Comparison of ENCODE assay signal across 6 cellular contexts in the genomic region with DNA sequence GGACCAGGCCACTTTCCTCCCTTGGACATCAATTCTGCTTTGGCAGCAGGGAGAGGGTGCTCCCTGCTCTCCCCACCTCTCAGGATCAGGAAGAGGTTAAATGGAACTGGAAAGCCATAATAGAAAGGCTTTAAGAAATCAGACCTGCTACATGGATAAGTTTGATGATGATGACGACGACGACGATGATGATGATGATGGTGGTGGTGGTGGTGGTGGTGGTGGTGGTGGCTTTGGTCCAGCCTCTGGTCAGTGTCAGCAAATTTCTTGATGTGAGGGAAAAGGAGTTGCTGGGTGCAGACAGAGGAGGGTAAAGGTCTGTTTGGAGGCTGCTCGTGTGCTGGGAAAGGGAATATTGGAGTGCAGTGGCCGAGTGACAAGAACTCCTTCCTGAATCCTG. TPM values are rescaled to one million over a fixed set of nuclear protein-coding genes. Genes with fewer than 3 reads are reported as not detected.
"Had no signal": no experiment of that assay in that cellular context is flagged by ENCODE, and none has a peak within 500 bp of the region (broad histone marks: within the 10 kb centered on the region; RNA-seq: fewer than 3 reads in every experiment).

No MANE protein-coding gene starts in this region.

- H2AFZ ChIP-seq: GM23338 had no signal

- H3K4me3 Mint-ChIP-seq: GM23338 had no signal

- H3K9me3 ChIP-seq: HAP-1 had no signal

- H3K4me2 ChIP-seq: GM23338 had no signal

- H3K27ac Mint-ChIP-seq: GM23338, IgD-negative memory B cell had no signal

- H3K36me3 ChIP-seq: HAP-1 had no signal

- ATAC-seq: GM23338, HCT116 had no signal

- H3K36me3 Mint-ChIP-seq: IgD-negative memory B cell had no signal

- H3K4me1 ChIP-seq: HAP-1 had no signal

- DNase-seq: KBM-7 had no signal

- H3K4me3 ChIP-seq: GM23338, HAP-1 had no signal

- H3K9me3 Mint-ChIP-seq: GM23338, IgD-negative memory B cell had no signal

RNA-seq across cellular contexts. Expression of a gene that starts 36.8 kb away (rescaled TPM):
- total RNA-seq: HT-29 had no signal
- polyA plus RNA-seq: IgD-negative memory B cell had no signal
